In the genomic region with DNA sequence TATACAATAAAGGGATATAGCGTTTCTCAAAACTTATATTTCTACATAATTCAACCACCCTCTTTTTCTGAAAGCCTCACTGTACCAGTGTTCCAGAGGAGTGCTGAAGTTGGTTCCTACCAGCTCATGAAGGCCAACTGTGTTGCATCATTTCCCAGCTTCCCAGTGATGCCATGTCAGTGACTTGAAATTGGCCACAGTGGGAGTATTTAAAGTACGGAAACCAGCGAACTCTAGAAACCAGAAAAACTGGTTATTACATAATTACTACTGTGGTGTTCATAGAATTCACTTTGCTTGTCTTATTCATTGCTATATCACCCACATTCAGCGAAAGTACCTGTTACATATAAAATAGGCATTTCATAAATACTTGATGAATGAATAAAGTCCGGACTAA, we compare ENCODE assay signal across 20 cellular contexts.
"Had no signal": no experiment of that assay in that cellular context is flagged by ENCODE, and none has a peak within 500 bp of the region (broad histone marks: within the 10 kb centered on the region; RNA-seq: fewer than 3 reads in every experiment).

No MANE protein-coding gene starts in this region.

- H3K79me2 ChIP-seq: parathyroid adenoma had no signal

- H3K4me1 ChIP-seq: esophagus muscularis mucosa, parathyroid adenoma, upper lobe of right lung had no signal

- FAIRE-seq: colon, endometrium had no signal

- H3K4me3 ChIP-seq: esophagus muscularis mucosa, thoracic aorta, upper lobe of right lung had no signal

- H3K36me3 ChIP-seq: esophagus muscularis mucosa, neutrophil, thoracic aorta, upper lobe of right lung had no signal

- DNase-seq: activated CD4-positive, alpha-beta memory T cell treated with anti-CD3 and anti-CD28 coated beads, Interleukin-2, amount 10 ng/mL, durations not matched to agents 7 days and 5 days; activated CD4-positive, alpha-beta T cell treated with anti-CD3 and anti-CD28 coated beads for 48 hours; activated CD4-positive, CD25-positive, alpha-beta regulatory T cell; activated CD8-positive, alpha-beta memory T cell treated with anti-CD3 and anti-CD28 coated beads, Interleukin-2, amount 10 ng/mL, durations not matched to agents 7 days and 5 days; activated naive CD4-positive, alpha-beta T cell; activated naive CD8-positive, alpha-beta T cell treated with anti-CD3 and anti-CD28 coated beads, Interleukin-2, amount 10 ng/mL, durations not matched to agents 7 days and 5 days; amygdala; central memory CD4-positive, alpha-beta T cell; immature natural killer cell; stimulated activated naive B cell treated with anti-CD40 and anti-IgM and Interleukin-4, amounts not matched to agents 10 μg/mL and 1 μg/mL and 100 μg/mL, for 72 hours; T-cell; upper lobe of right lung had no signal

- H3K9me3 ChIP-seq: esophagus muscularis mucosa, neutrophil, thoracic aorta, upper lobe of right lung had no signal

- H3K9ac ChIP-seq: parathyroid adenoma had no signal

- H3K27ac ChIP-seq: esophagus muscularis mucosa, neutrophil, parathyroid adenoma, thoracic aorta, upper lobe of right lung had no signal

- H2AFZ ChIP-seq: parathyroid adenoma had no signal

- H3K27me3 ChIP-seq: esophagus muscularis mucosa, neutrophil, upper lobe of right lung had no signal

- ATAC-seq: activated CD8-positive, alpha-beta memory T cell treated with anti-CD3 and anti-CD28 coated beads, Interleukin-2, amount 10 ng/mL, durations not matched to agents 7 days and 5 days; activated T-helper 17 cell treated with anti-CD3 and anti-CD28 coated beads, Interleukin-2, amount 50 U/mL, for 72 hours; natural killer cell treated with Interleukin-12 subunit alpha and Interleukin-12 subunit beta and Interleukin-15 and Interleukin-18, amount 100 ng/mL, for 72 hours; stimulated activated naive B cell treated with anti-CD40 and anti-IgM and Interleukin-4, amounts not matched to agents 10 μg/mL and 1 μg/mL and 100 μg/mL, for 72 hours; T-cell; upper lobe of right lung had no signal
